2 cellular contexts compared by ENCODE assay signal in genomic region chrX:45778621-45779020, GRCh38.
TF ChIP-seq lines count a peak whose summit lies in the region.

No MANE protein-coding gene starts in this region.

TF ChIP-seq in endothelial cell of umbilical vein, 7 proteins besides CTCF, POLR2A, EP300 and RAD21 (continued from another document):
- no peak for TF ChIP-seq EZH2 (IDR thresholded peaks at IDR 0.05; ENCODE audit: borderline replicate concordance, low read depth, low read length, severe bottlenecking)
- TF ChIP-seq POLR2AphosphoS5 (IDR thresholded peaks at IDR 0.05; ENCODE audit: insufficient read depth, low read depth, low read length) = no peak
- no peak for TF ChIP-seq FOS (IDR thresholded peaks at IDR 0.05; ENCODE audit: borderline replicate concordance, insufficient read depth, low read length)
- TF ChIP-seq MYC (IDR thresholded peaks at IDR 0.05; ENCODE audit: low read depth, low read length) = no peak
- no peak for TF ChIP-seq GATA2 (IDR thresholded peaks at IDR 0.05; ENCODE audit: insufficient read depth, insufficient read length, low read depth, low read length)

TF ChIP-seq in WTC11, 78 proteins besides CTCF, POLR2A, EP300 and RAD21 (continued from another document):
- TF ChIP-seq, protein P1, sequence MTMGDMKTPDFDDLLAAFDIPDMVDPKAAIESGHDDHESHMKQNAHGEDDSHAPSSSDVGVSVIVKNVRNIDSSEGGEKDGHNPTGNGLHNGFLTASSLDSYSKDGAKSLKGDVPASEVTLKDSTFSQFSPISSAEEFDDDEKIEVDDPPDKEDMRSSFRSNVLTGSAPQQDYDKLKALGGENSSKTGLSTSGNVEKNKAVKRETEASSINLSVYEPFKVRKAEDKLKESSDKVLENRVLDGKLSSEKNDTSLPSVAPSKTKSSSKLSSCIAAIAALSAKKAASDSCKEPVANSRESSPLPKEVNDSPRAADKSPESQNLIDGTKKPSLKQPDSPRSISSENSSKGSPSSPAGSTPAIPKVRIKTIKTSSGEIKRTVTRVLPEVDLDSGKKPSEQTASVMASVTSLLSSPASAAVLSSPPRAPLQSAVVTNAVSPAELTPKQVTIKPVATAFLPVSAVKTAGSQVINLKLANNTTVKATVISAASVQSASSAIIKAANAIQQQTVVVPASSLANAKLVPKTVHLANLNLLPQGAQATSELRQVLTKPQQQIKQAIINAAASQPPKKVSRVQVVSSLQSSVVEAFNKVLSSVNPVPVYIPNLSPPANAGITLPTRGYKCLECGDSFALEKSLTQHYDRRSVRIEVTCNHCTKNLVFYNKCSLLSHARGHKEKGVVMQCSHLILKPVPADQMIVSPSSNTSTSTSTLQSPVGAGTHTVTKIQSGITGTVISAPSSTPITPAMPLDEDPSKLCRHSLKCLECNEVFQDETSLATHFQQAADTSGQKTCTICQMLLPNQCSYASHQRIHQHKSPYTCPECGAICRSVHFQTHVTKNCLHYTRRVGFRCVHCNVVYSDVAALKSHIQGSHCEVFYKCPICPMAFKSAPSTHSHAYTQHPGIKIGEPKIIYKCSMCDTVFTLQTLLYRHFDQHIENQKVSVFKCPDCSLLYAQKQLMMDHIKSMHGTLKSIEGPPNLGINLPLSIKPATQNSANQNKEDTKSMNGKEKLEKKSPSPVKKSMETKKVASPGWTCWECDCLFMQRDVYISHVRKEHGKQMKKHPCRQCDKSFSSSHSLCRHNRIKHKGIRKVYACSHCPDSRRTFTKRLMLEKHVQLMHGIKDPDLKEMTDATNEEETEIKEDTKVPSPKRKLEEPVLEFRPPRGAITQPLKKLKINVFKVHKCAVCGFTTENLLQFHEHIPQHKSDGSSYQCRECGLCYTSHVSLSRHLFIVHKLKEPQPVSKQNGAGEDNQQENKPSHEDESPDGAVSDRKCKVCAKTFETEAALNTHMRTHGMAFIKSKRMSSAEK (CRISPR knock-in tag; IDR thresholded peaks at IDR 0.05; ENCODE audit: borderline replicate concordance) = no peak
- TF ChIP-seq ZNF317 (CRISPR knock-in tag; IDR thresholded peaks at IDR 0.05; ENCODE audit: borderline replicate concordance, low read depth) = no peak
- no peak for TF ChIP-seq EMX1 (CRISPR knock-in tag; IDR thresholded peaks at IDR 0.05)
- TF ChIP-seq SMAD4 (CRISPR knock-in tag; IDR thresholded peaks at IDR 0.05) = no peak
- no peak for TF ChIP-seq JAZF1 (CRISPR knock-in tag; IDR thresholded peaks at IDR 0.05)
- TF ChIP-seq OVOL2 (CRISPR knock-in tag; IDR thresholded peaks at IDR 0.05; ENCODE audit: borderline replicate concordance) = no peak
- TF ChIP-seq, protein P2, sequence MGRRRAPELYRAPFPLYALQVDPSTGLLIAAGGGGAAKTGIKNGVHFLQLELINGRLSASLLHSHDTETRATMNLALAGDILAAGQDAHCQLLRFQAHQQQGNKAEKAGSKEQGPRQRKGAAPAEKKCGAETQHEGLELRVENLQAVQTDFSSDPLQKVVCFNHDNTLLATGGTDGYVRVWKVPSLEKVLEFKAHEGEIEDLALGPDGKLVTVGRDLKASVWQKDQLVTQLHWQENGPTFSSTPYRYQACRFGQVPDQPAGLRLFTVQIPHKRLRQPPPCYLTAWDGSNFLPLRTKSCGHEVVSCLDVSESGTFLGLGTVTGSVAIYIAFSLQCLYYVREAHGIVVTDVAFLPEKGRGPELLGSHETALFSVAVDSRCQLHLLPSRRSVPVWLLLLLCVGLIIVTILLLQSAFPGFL (CRISPR knock-in tag; IDR thresholded peaks at IDR 0.05; ENCODE audit: borderline replicate concordance) = no peak
- TF ChIP-seq ELF4 (CRISPR knock-in tag; IDR thresholded peaks at IDR 0.05; ENCODE audit: low read depth) = no peak
- no peak for TF ChIP-seq CREB1 (CRISPR knock-in tag; IDR thresholded peaks at IDR 0.05)
- TF ChIP-seq, protein P3, sequence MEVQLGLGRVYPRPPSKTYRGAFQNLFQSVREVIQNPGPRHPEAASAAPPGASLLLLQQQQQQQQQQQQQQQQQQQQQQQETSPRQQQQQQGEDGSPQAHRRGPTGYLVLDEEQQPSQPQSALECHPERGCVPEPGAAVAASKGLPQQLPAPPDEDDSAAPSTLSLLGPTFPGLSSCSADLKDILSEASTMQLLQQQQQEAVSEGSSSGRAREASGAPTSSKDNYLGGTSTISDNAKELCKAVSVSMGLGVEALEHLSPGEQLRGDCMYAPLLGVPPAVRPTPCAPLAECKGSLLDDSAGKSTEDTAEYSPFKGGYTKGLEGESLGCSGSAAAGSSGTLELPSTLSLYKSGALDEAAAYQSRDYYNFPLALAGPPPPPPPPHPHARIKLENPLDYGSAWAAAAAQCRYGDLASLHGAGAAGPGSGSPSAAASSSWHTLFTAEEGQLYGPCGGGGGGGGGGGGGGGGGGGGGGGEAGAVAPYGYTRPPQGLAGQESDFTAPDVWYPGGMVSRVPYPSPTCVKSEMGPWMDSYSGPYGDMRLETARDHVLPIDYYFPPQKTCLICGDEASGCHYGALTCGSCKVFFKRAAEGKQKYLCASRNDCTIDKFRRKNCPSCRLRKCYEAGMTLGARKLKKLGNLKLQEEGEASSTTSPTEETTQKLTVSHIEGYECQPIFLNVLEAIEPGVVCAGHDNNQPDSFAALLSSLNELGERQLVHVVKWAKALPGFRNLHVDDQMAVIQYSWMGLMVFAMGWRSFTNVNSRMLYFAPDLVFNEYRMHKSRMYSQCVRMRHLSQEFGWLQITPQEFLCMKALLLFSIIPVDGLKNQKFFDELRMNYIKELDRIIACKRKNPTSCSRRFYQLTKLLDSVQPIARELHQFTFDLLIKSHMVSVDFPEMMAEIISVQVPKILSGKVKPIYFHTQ (CRISPR knock-in tag; IDR thresholded peaks at IDR 0.05) = no peak
TF ChIP-seq in WTC11: peak in this region for 0.
